In the genomic region with DNA sequence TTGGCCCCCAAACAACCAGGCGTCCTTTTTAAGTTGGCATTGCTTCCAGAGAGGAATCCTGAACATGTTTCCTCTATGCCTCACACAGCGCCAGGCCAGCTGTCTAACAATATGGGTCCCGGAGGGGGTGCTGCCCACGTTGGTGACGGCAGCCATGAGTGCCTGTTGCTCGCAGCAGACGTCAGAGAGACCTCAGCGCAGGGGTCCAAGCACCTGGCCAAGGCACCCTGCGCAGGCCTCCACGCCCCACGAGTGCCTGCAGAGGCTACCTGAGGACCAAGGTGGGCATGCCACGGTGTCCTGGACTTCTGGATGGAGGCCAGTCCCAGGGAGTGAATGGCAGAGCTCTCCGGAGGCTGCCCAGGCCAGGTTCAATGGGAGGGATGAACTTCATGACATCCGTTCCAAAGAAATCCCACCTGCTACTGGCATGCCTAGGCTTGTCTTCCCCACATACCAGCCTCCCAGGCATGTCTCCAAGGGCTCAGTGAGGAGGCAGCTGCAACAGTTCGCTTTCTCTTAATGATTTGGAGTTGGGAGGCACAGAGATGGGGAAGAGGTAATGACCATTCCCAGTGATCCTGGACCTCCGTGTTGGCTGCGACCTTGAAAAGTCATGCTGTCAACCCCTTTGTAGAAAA, we compare ENCODE assay signal across 1 cellular context.
TF ChIP-seq lines count a peak whose summit lies in the region.

No MANE protein-coding gene starts in this region.

TF ChIP-seq in WTC11, 78 proteins besides CTCF, POLR2A, EP300 and RAD21 (continued from another document):
- no peak for TF ChIP-seq ATF6 (CRISPR knock-in tag; IDR thresholded peaks at IDR 0.05)
- TF ChIP-seq, protein P1, sequence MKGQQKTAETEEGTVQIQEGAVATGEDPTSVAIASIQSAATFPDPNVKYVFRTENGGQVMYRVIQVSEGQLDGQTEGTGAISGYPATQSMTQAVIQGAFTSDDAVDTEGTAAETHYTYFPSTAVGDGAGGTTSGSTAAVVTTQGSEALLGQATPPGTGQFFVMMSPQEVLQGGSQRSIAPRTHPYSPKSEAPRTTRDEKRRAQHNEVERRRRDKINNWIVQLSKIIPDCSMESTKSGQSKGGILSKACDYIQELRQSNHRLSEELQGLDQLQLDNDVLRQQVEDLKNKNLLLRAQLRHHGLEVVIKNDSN (CRISPR knock-in tag; IDR thresholded peaks at IDR 0.05), result no peak
